8 cellular contexts compared by ENCODE assay signal in the genomic region with DNA sequence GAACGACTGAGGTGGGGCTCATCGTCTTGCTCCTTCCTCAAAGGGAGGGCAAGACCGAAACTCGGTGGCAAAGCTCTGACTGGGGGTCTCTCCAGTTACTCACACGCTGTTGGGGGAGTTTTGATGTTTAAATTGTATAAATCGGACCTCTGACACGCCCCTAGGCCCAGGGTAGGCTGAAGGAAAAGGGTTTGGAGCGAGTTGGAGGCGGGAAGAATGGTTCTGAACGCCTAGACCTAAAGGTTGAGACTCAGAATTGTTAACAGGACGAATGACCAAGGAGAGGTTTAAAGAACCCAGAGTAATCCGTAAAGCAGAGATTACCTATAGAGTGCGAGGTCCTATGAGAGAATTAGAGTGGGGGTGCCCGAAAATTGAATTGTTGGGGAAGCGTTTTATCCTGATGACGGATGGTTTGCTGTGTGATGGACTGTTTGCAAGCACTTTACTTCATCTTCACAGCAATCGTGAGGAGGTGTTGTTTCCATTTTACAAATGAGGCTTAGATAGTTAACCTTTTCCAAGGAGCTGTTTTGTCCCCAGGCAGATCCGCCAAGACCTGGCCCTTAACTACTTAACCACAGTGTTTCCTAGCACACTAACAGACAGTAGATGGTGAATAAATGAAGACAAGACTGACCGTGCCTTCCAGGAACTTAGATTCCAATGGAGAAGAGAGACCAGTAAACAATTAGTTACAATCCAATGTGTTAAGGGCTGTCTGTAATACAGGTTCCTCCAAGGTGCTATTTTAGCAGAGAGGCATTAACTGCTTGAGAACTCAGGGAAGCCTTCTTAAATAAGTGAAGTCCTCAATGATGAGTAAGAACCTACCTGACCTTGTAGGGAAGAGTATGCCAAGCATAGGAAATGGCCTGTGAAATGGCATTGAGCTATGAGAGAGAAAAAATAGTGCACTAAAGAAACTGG. TPM values are rescaled to one million over a fixed set of nuclear protein-coding genes. Genes with fewer than 3 reads are reported as not detected.
DNase-seq lines count a peak whose midpoint lies in the region; ATAC-seq and TF ChIP-seq lines count a peak whose summit lies in the region.

No MANE protein-coding gene starts in this region.

- H3K4me1 ChIP-seq in esophagus muscularis mucosa (peaks cover 36 to 42% (median 41%) of the 10 kb centered on the region in 4 donors), ovary (ENCODE audit: insufficient read depth) (peaks cover 6% of the 10 kb centered on the region)

- DNase-seq in RWPE1 (ENCODE audit: low spot score) (peak; percentile 5), esophagus muscularis mucosa (ENCODE audit: extremely low spot score) (no peak), ovary (no peak)
- DNase-seq in activated CD4-positive, alpha-beta T cell treated with anti-CD3 and anti-CD28 coated beads for 1 hour = no peak

- TF ChIP-seq CTCF in GM12875 (IDR thresholded peaks at IDR 0.05; ENCODE audit: borderline replicate concordance, insufficient read depth, low read depth, low read length) (no peak), RWPE1 (conservative IDR thresholded peaks at IDR 0.05; ENCODE audit: low read depth) (no peak), esophagus muscularis mucosa (IDR thresholded peaks at IDR 0.05) (peak in 1 of 3 experiments; percentile 6), ovary (IDR thresholded peaks at IDR 0.05) (no peak)

- H3K9me3 ChIP-seq in esophagus muscularis mucosa (no peaks in the 10 kb centered on the region), ovary (no peaks in the 10 kb centered on the region)

- 7% methylated on average over 17 of the region's 19 CpGs for WGBS in esophagus muscularis mucosa
- 3 to 4% (median 3%) methylated on average over 19 of the region's 19 CpGs for WGBS in ovary, 3 donors

- H3K27ac ChIP-seq in RWPE1 (peak overlapping the region; percentile 91), esophagus muscularis mucosa (replicated peaks in 1 of 4) (peak overlapping the region; percentile 88 to 99 (median 94)), ovary (peak overlapping the region; percentile 76 to 85)

- no peak for TF ChIP-seq EP300 in esophagus muscularis mucosa (IDR thresholded peaks at IDR 0.05)
- TF ChIP-seq EP300 in ovary (IDR thresholded peaks at IDR 0.05) = no peak

- H3K27me3 ChIP-seq in esophagus muscularis mucosa = no peaks in the 10 kb centered on the region
- H3K27me3 ChIP-seq in ovary = no peaks in the 10 kb centered on the region

- ATAC-seq in GM19395 (IDR thresholded peaks at IDR 0.05; ENCODE audit: unreplicated experiment) = no peak
- no peak for ATAC-seq in activated CD4-positive, CD25-positive, alpha-beta regulatory T cell treated with anti-CD3 and anti-CD28 coated beads, Interleukin-2, amount 50 U/mL, for 24 hours
- no peak for ATAC-seq in GM18511 (IDR thresholded peaks at IDR 0.05; ENCODE audit: unreplicated experiment)

- TF ChIP-seq POLR2A in esophagus muscularis mucosa (IDR thresholded peaks at IDR 0.05; ENCODE audit: low read depth) (no peak), ovary (IDR thresholded peaks at IDR 0.05) (peak; percentile 17)

- CTCF ChIA-PET in RWPE1 (lab: Yijun Ruan, JAX) = no interaction called here

- POLR2A ChIA-PET in RWPE1 (lab: Yijun Ruan, JAX; ENCODE audit: low non-redundant PET) = no interaction called here

- H3K4me3 ChIP-seq in GM12875 (ENCODE audit: low read depth, low read length) (peak overlapping the region; percentile 97), esophagus muscularis mucosa (peak overlapping the region; percentile 82 to 100 (median 96)), ovary (peak overlapping the region; percentile 98)

- intact Hi-C loops in esophagus muscularis mucosa (cut with DNase I) = no loop called here
- intact Hi-C loops in ovary (cut with DNase I) = no loop called here

- H3K36me3 ChIP-seq in esophagus muscularis mucosa = no peaks in the 10 kb centered on the region
- H3K36me3 ChIP-seq in ovary = no peaks in the 10 kb centered on the region

RNA-seq across cellular contexts. Expression of gene UBE2N, which starts 0.9 kb away (rescaled TPM):
- total RNA-seq in esophagus muscularis mucosa = 100 to 1,000 TPM in 1 of 4 donors, 10 to 100 TPM in 3; 37.8 to 106 (median 61.8) TPM
- 100 to 1,000 TPM in 1 of 7 donors, 10 to 100 TPM in 6; 18.8 to 102 (median 63.3) TPM for total RNA-seq in ovary
- polyA plus RNA-seq in ovary = 10 to 100 TPM; 36.1 to 90.6 TPM

RNA-seq across cellular contexts. Expression of gene MRPL42, which starts 24.6 kb away (rescaled TPM):
- total RNA-seq in esophagus muscularis mucosa (10 to 100 TPM; 21.6 to 44.2 (median 34.8) TPM), ovary (10 to 100 TPM; 34.9 to 72.7 (median 47.9) TPM)
- polyA plus RNA-seq in ovary = 10 to 100 TPM; 22.4 to 39.9 TPM
